In genomic region chr15:41080144-41080543, GRCh38 we compare ENCODE assay signal across 23 cellular contexts.
"Had no signal": no experiment of that assay in that cellular context is flagged by ENCODE, and none has a peak within 500 bp of the region (broad histone marks: within the 10 kb centered on the region; RNA-seq: fewer than 3 reads in every experiment).

No MANE protein-coding gene starts in this region.

- DNase-seq: activated CD4-positive, alpha-beta T cell treated with anti-CD3 and anti-CD28 coated beads, Interleukin-2, amount 50 U/mL, for 1 hour; activated CD8-positive, alpha-beta T cell treated with anti-CD3 and anti-CD28 coated beads for 36 hours; activated gamma-delta T cell treated with Interleukin-2 at 50 U/mL for 16 hours; activated T-cell treated with anti-CD3 and anti-CD28 coated beads, Interleukin-2, amount 50 U/mL, for 4 hours; anterior cingulate cortex; cerebellar nuclear complex; colonic mucosa; effector memory CD4-positive, alpha-beta T cell; erythroblast; head of caudate nucleus; hypothalamus; immature natural killer cell; kidney; left colon; natural killer cell; right lobe of liver; stimulated activated CD4-positive, alpha-beta T cell treated with anti-CD3 and anti-CD28 coated beads, Interleukin-12 subunit alpha, Interleukin-12 subunit beta, amount 100 ng/mL, for 4 hours; stimulated activated CD4-positive, alpha-beta T cell treated with anti-CD3 and anti-CD28 coated beads, Interleukin-4, amount 100 ng/mL, for 1 hour; tibial artery; upper lobe of right lung had no signal

- H3K4me3 ChIP-seq: colonic mucosa, gastroesophageal sphincter, right lobe of liver, suprapubic skin, tibial artery, upper lobe of right lung had no signal

- H3K27me3 ChIP-seq: colonic mucosa, gastroesophageal sphincter, right lobe of liver, suprapubic skin, tibial artery, upper lobe of right lung had no signal

- ATAC-seq: activated CD8-positive, alpha-beta T cell treated with anti-CD3 and anti-CD28 coated beads for 36 hours; activated T-cell treated with anti-CD3 and anti-CD28 coated beads, Interleukin-2, amount 50 U/mL, for 4 hours; activated T-helper 17 cell treated with anti-CD3 and anti-CD28 coated beads, Interleukin-2, amount 50 U/mL, for 72 hours; gastroesophageal sphincter; left colon; natural killer cell; right lobe of liver; upper lobe of right lung had no signal

- H3K4me1 ChIP-seq: colonic mucosa, gastroesophageal sphincter, right lobe of liver, suprapubic skin, tibial artery, upper lobe of right lung had no signal

- H3K9me3 ChIP-seq: colonic mucosa, gastroesophageal sphincter, right lobe of liver, suprapubic skin, tibial artery, upper lobe of right lung had no signal

- H3K27ac ChIP-seq: colonic mucosa, gastroesophageal sphincter, right lobe of liver, suprapubic skin, tibial artery, upper lobe of right lung had no signal
